8 cellular contexts compared by ENCODE assay signal in genomic region chr2:190535119-190535439, GRCh38. TPM values are rescaled to one million over a fixed set of nuclear protein-coding genes. Genes with fewer than 3 reads are reported as not detected.
DNase-seq lines count a peak whose midpoint lies in the region; TF ChIP-seq lines count a peak whose summit lies in the region.

No MANE protein-coding gene starts in this region.

- H3K9ac ChIP-seq in iPS-20b (ENCODE audit: low read depth, low read length): peak overlapping the region; percentile 88

- no peaks in the 10 kb centered on the region for H3K27me3 ChIP-seq in iPS-20b (ENCODE audit: insufficient read depth, low read length)
- H3K27me3 ChIP-seq in testis: no peaks in the 10 kb centered on the region

- DNase-seq in T-helper 1 cell (no peak), testis (no peak), NCI-H2227 (lab: John Stamatoyannopoulos, UW; ENCODE audit: unreplicated experiment) (no peak), SKM-1 treated with dmso at 0.1 percent for 144 hours (lab: John Stamatoyannopoulos, UW; ENCODE audit: unreplicated experiment) (no peak), T-helper 9 cell (no peak)
- DNase-seq in activated T-helper 1 cell treated with anti-CD3 and anti-CD28 coated beads, Interleukin-12 subunit alpha, Interleukin-12 subunit beta, Interleukin-2, Interleukin-4 antibody, amounts not matched to agents 30 ng/mL and 10 ng/mL and 1 ng/mL, durations not matched to agents 14 hours and 24 hours and 36 hours (ENCODE audit: low spot score): no peak

- no peak for TF ChIP-seq CTCF in testis (IDR thresholded peaks at IDR 0.05)

- H3K4me3 ChIP-seq in iPS-20b (ENCODE audit: low read length) (peak overlapping the region; percentile 70), testis (peak overlapping the region; percentile 82 to 87)

- peaks cover 27% of the 10 kb centered on the region for H3K9me3 ChIP-seq in iPS-20b (ENCODE audit: insufficient read depth, low read depth, low read length)
- H3K9me3 ChIP-seq in testis: no peaks in the 10 kb centered on the region

- H3K9me3 Mint-ChIP-seq in T-helper 1 cell treated with Interleukin-12 subunit alpha and Interleukin-12 subunit beta and Interleukin-4 antibody, amounts not matched to agents 30 μg/mL and 1 μg/mL, for 36 hours: peaks cover 34% of the 10 kb centered on the region
- peaks cover 35% of the 10 kb centered on the region for H3K9me3 Mint-ChIP-seq in activated T-helper 1 cell treated with anti-CD3 and anti-CD28 coated beads, Interleukin-12 subunit alpha, Interleukin-12 subunit beta, Interleukin-2, Interleukin-4 antibody, amounts not matched to agents 30 ng/mL and 10 ng/mL and 1 ng/mL, durations not matched to agents 14 hours and 24 hours and 36 hours

- no peak for TF ChIP-seq POLR2A in testis (IDR thresholded peaks at IDR 0.05)

- H3K4me1 Mint-ChIP-seq in T-helper 1 cell treated with Interleukin-12 subunit alpha and Interleukin-12 subunit beta and Interleukin-4 antibody, amounts not matched to agents 30 μg/mL and 1 μg/mL, for 36 hours (ENCODE audit: low read depth): peaks cover 45% of the 10 kb centered on the region
- peaks cover 52% of the 10 kb centered on the region for H3K4me1 Mint-ChIP-seq in activated T-helper 1 cell treated with anti-CD3 and anti-CD28 coated beads, Interleukin-12 subunit alpha, Interleukin-12 subunit beta, Interleukin-2, Interleukin-4 antibody, amounts not matched to agents 30 ng/mL and 10 ng/mL and 1 ng/mL, durations not matched to agents 14 hours and 24 hours and 36 hours (ENCODE audit: low read depth)

- peaks cover 5% of the 10 kb centered on the region; the same call in 1 of the 2 replicates for H3K36me3 ChIP-seq in iPS-20b (ENCODE audit: insufficient read depth, low read depth, low read length)
- no peaks in the 10 kb centered on the region for H3K36me3 ChIP-seq in testis (ENCODE audit: low read depth, missing control alignments)

- intact Hi-C loops in activated T-helper 1 cell treated with anti-CD3 and anti-CD28 coated beads, Interleukin-12 subunit alpha, Interleukin-12 subunit beta, Interleukin-2, Interleukin-4 antibody, amounts not matched to agents 30 ng/mL and 10 ng/mL and 1 ng/mL, durations not matched to agents 14 hours and 24 hours and 36 hours (cut with micrococcal nuclease): loop anchor here (1.0 to 10.0 kb wide), 5 partner anchors 17 to 1142 kb away; partner anchors contain the start of genes GLS, NABP1, ORMDL1 and PMS1
- intact Hi-C loops in testis (cut with DNase I; ENCODE audit: low total_unique reads): no loop called here

- WGBS in testis, 2 donors: 0 to 1% methylated on average over 7 of the region's 7 CpGs

- H3K4me1 ChIP-seq in iPS-20b (ENCODE audit: insufficient read depth, low read length) (peaks cover 16% of the 10 kb centered on the region; the same call in 1 of the 2 replicates), testis (peaks cover 5% of the 10 kb centered on the region)

- peaks cover 41% of the 10 kb centered on the region for H3K36me3 Mint-ChIP-seq in T-helper 1 cell treated with Interleukin-12 subunit alpha and Interleukin-12 subunit beta and Interleukin-4 antibody, amounts not matched to agents 30 μg/mL and 1 μg/mL, for 36 hours (ENCODE audit: low read depth)
- H3K36me3 Mint-ChIP-seq in activated T-helper 1 cell treated with anti-CD3 and anti-CD28 coated beads, Interleukin-12 subunit alpha, Interleukin-12 subunit beta, Interleukin-2, Interleukin-4 antibody, amounts not matched to agents 30 ng/mL and 10 ng/mL and 1 ng/mL, durations not matched to agents 14 hours and 24 hours and 36 hours (ENCODE audit: low read depth): peaks cover 30% of the 10 kb centered on the region

- peak overlapping the region; percentile 89 for H3K27ac Mint-ChIP-seq in T-helper 1 cell treated with Interleukin-12 subunit alpha and Interleukin-12 subunit beta and Interleukin-4 antibody, amounts not matched to agents 30 μg/mL and 1 μg/mL, for 36 hours
- peak overlapping the region; percentile 87 for H3K27ac Mint-ChIP-seq in activated T-helper 1 cell treated with anti-CD3 and anti-CD28 coated beads, Interleukin-12 subunit alpha, Interleukin-12 subunit beta, Interleukin-2, Interleukin-4 antibody, amounts not matched to agents 30 ng/mL and 10 ng/mL and 1 ng/mL, durations not matched to agents 14 hours and 24 hours and 36 hours

- H3K27ac ChIP-seq in iPS-20b (ENCODE audit: low read length): no peak overlapping the region
- H3K27ac ChIP-seq in testis: peak overlapping the region; percentile 97 to 99

- peak overlapping the region; percentile 84 for H3K4me3 Mint-ChIP-seq in T-helper 1 cell treated with Interleukin-12 subunit alpha and Interleukin-12 subunit beta and Interleukin-4 antibody, amounts not matched to agents 30 μg/mL and 1 μg/mL, for 36 hours
- H3K4me3 Mint-ChIP-seq in activated T-helper 1 cell treated with anti-CD3 and anti-CD28 coated beads, Interleukin-12 subunit alpha, Interleukin-12 subunit beta, Interleukin-2, Interleukin-4 antibody, amounts not matched to agents 30 ng/mL and 10 ng/mL and 1 ng/mL, durations not matched to agents 14 hours and 24 hours and 36 hours: peak overlapping the region; percentile 87

- no peaks in the 10 kb centered on the region for H3K27me3 Mint-ChIP-seq in T-helper 1 cell treated with Interleukin-12 subunit alpha and Interleukin-12 subunit beta and Interleukin-4 antibody, amounts not matched to agents 30 μg/mL and 1 μg/mL, for 36 hours (ENCODE audit: low read depth)
- no peaks in the 10 kb centered on the region for H3K27me3 Mint-ChIP-seq in activated T-helper 1 cell treated with anti-CD3 and anti-CD28 coated beads, Interleukin-12 subunit alpha, Interleukin-12 subunit beta, Interleukin-2, Interleukin-4 antibody, amounts not matched to agents 30 ng/mL and 10 ng/mL and 1 ng/mL, durations not matched to agents 14 hours and 24 hours and 36 hours (ENCODE audit: insufficient read depth)

RNA-seq across cellular contexts. Expression of gene NEMP2, which starts 0.6 kb away (rescaled TPM):
- total RNA-seq in activated T-helper 1 cell treated with anti-CD3 and anti-CD28 coated beads, Interleukin-12 subunit alpha, Interleukin-12 subunit beta, Interleukin-2, Interleukin-4 antibody, amounts not matched to agents 30 ng/mL and 10 ng/mL and 1 ng/mL, durations not matched to agents 14 hours and 24 hours and 36 hours: 11.7 and 13.6 TPM in 2 replicates
- 10 to 100 TPM in 1 of 2 donors, 1 to 10 TPM in 1; 8.1 to 16.8 TPM for total RNA-seq in testis
- 32.0 TPM for polyA plus RNA-seq in testis (ENCODE audit: insufficient read depth, low read depth, low replicate concordance)
